37 cellular contexts compared by ENCODE assay signal in the genomic region with DNA sequence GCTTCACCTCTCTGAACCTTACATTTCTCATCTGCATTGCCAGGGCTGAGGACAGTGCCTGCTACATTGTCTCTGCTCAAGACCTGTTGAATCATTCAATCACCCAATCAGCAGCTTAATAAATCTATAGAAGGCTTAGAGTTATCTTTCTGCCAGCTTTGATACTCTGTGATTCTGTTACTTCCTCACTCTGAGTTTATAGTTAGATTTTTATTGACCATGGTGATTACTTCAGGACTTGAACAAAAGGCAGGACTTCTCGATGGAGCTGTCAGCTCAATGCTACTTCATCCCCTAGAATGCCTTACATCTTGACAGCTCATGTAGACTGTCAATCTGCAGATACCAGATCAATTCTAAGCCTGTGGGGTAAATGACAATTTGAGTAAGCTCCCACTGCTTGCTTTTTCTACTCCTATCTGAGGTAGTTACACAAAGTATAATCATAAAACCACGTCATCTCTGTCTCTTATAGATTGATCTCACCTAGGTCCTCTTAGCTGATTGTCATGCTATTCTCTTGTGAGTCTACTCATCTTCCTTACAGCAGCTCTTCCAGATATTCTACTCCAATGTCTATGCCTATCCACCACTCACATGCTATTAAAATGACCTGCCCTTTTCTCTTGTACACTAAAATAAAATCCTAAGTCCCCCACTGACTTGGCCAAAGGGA.
"Had no signal": no experiment of that assay in that cellular context is flagged by ENCODE, and none has a peak within 500 bp of the region (broad histone marks: within the 10 kb centered on the region; RNA-seq: fewer than 3 reads in every experiment).

No MANE protein-coding gene starts in this region.

- H3K27me3 Mint-ChIP-seq: activated naive CD4-positive, alpha-beta T cell treated with anti-CD3 and anti-CD28 coated beads, Interleukin-2, amount 10 ng/mL, durations not matched to agents 7 days and 5 days; activated naive CD8-positive, alpha-beta T cell; activated naive CD8-positive, alpha-beta T cell treated with anti-CD3 and anti-CD28 coated beads for 36 hours; activated naive CD8-positive, alpha-beta T cell treated with anti-CD3 and anti-CD28 coated beads, Interleukin-2, amount 10 ng/mL, durations not matched to agents 7 days and 5 days; activated naive CD8-positive, alpha-beta T cell treated with anti-CD3 and anti-CD28 coated beads, Interleukin-2, amount 50 U/mL, for 24 hours; activated T-cell treated with anti-CD3 and anti-CD28 coated beads, Interleukin-2, amount 50 U/mL, for 24 hours; brain; central memory CD8-positive, alpha-beta T cell had no signal

- H3K27ac ChIP-seq: adrenal gland, ascending aorta, body of pancreas, brain microvascular endothelial cell, breast epithelium, cardiac muscle cell had no signal

- ATAC-seq: activated naive CD4-positive, alpha-beta T cell treated with anti-CD3 and anti-CD28 coated beads, Interleukin-2, amount 50 U/mL, for 72 hours; activated naive CD8-positive, alpha-beta T cell treated with anti-CD3 and anti-CD28 coated beads, Interleukin-2, amount 50 U/mL, for 24 hours; activated T-cell treated with anti-CD3 and anti-CD28 coated beads, Interleukin-2, amount 50 U/mL, for 4 hours; activated T-cell treated with anti-CD3 and anti-CD28 coated beads, Interleukin-2, amount 50 U/mL, for 72 hours; activated T-helper 17 cell treated with anti-CD3 and anti-CD28 coated beads, Interleukin-2, amount 50 U/mL, for 72 hours; body of pancreas had no signal

- H3K4me1 Mint-ChIP-seq: activated naive CD4-positive, alpha-beta T cell treated with anti-CD3 and anti-CD28 coated beads, Interleukin-2, amount 10 ng/mL, durations not matched to agents 7 days and 5 days; activated naive CD8-positive, alpha-beta T cell treated with anti-CD3 and anti-CD28 coated beads for 36 hours; activated naive CD8-positive, alpha-beta T cell treated with anti-CD3 and anti-CD28 coated beads, Interleukin-2, amount 10 ng/mL, durations not matched to agents 7 days and 5 days; activated naive CD8-positive, alpha-beta T cell treated with anti-CD3 and anti-CD28 coated beads, Interleukin-2, amount 50 U/mL, for 24 hours; activated T-helper 17 cell treated with anti-CD3 and anti-CD28 coated beads, Interleukin-2, amount 50 U/mL, for 72 hours; brain; central memory CD8-positive, alpha-beta T cell had no signal

- H3K9me3 ChIP-seq: adrenal gland, ascending aorta, body of pancreas, breast epithelium had no signal

- H3K27ac Mint-ChIP-seq: activated naive CD4-positive, alpha-beta T cell treated with anti-CD3 and anti-CD28 coated beads, Interleukin-2, amount 10 ng/mL, durations not matched to agents 7 days and 5 days; activated naive CD4-positive, alpha-beta T cell treated with anti-CD3 and anti-CD28 coated beads, Interleukin-2, amount 50 U/mL, for 72 hours; activated naive CD8-positive, alpha-beta T cell; activated naive CD8-positive, alpha-beta T cell treated with anti-CD3 and anti-CD28 coated beads for 36 hours; activated naive CD8-positive, alpha-beta T cell treated with anti-CD3 and anti-CD28 coated beads, Interleukin-2, amount 10 ng/mL, durations not matched to agents 7 days and 5 days; activated naive CD8-positive, alpha-beta T cell treated with anti-CD3 and anti-CD28 coated beads, Interleukin-2, amount 50 U/mL, for 24 hours; activated T-cell treated with anti-CD3 and anti-CD28 coated beads, Interleukin-2, amount 50 U/mL, for 24 hours; activated T-cell treated with anti-CD3 and anti-CD28 coated beads, Interleukin-2, amount 50 U/mL, for 72 hours; activated T-helper 1 cell treated with anti-CD3 and anti-CD28 coated beads, Interleukin-12 subunit alpha, Interleukin-12 subunit beta, Interleukin-2, Interleukin-4 antibody, amounts not matched to agents 30 ng/mL and 10 ng/mL and 1 ng/mL, durations not matched to agents 14 hours and 24 hours and 36 hours; activated T-helper 17 cell treated with anti-CD3 and anti-CD28 coated beads, Interleukin-2, amount 50 U/mL, for 72 hours; activated T-helper 2 cell treated with anti-CD3 and anti-CD28 coated beads, Interferon-gamma antibody, Interleukin-2, Interleukin-4, amounts not matched to agents 10 μg/mL and 5 μg/mL and 100 μg/mL, durations not matched to agents 14 hours and 24 hours and 36 hours; brain had no signal

- H3K4me1 ChIP-seq: adrenal gland, ascending aorta, body of pancreas, breast epithelium had no signal

- DNase-seq: activated effector memory CD4-positive, alpha-beta T cell treated with anti-CD3 and anti-CD28 coated beads, Interleukin-2, amount 50 U/mL, for 16 hours; activated effector memory CD4-positive, alpha-beta T cell treated with Interleukin-2 at 50 U/mL for 16 hours; activated gamma-delta T cell; activated gamma-delta T cell treated with Interleukin-2 at 50 U/mL for 16 hours; activated naive CD4-positive, alpha-beta T cell; activated naive CD4-positive, alpha-beta T cell treated with anti-CD3 and anti-CD28 coated beads, Interleukin-2, amount 10 ng/mL, durations not matched to agents 7 days and 5 days; activated naive CD4-positive, alpha-beta T cell treated with anti-CD3 and anti-CD28 coated beads, Interleukin-2, amount 50 U/mL, for 16 hours; activated naive CD4-positive, alpha-beta T cell treated with Interleukin-2 at 50 U/mL for 16 hours; activated naive CD8-positive, alpha-beta T cell treated with anti-CD3 and anti-CD28 coated beads for 36 hours; activated naive CD8-positive, alpha-beta T cell treated with anti-CD3 and anti-CD28 coated beads, Interleukin-2, amount 10 ng/mL, durations not matched to agents 7 days and 5 days; activated naive CD8-positive, alpha-beta T cell treated with anti-CD3 and anti-CD28 coated beads, Interleukin-2, amount 50 U/mL, for 24 hours; activated T-cell treated with anti-CD3 and anti-CD28 coated beads for 4 hours; activated T-cell treated with anti-CD3 and anti-CD28 coated beads, Interleukin-2, amount 50 U/mL, for 1 hour; activated T-cell treated with anti-CD3 and anti-CD28 coated beads, Interleukin-2, amount 50 U/mL, for 24 hours; activated T-cell treated with anti-CD3 and anti-CD28 coated beads, Interleukin-2, amount 50 U/mL, for 4 hours; activated T-cell treated with anti-CD3 and anti-CD28 coated beads, Interleukin-2, amount 50 U/mL, for 48 hours; activated T-cell treated with anti-CD3 and anti-CD28 coated beads, Interleukin-2, amount 50 U/mL, for 72 hours; adrenal gland; amniotic stem cell; amygdala; anterior cingulate cortex; aorta; body of pancreas; brain microvascular endothelial cell; caudate nucleus; central memory CD4-positive, alpha-beta T cell; cerebellar nuclear complex had no signal

- H3K4me3 ChIP-seq: adrenal gland, ascending aorta, body of pancreas, cardiac muscle cell had no signal

- H3K9me3 Mint-ChIP-seq: activated naive CD8-positive, alpha-beta T cell treated with anti-CD3 and anti-CD28 coated beads for 36 hours; activated T-helper 1 cell treated with anti-CD3 and anti-CD28 coated beads, Interleukin-12 subunit alpha, Interleukin-12 subunit beta, Interleukin-2, Interleukin-4 antibody, amounts not matched to agents 30 ng/mL and 10 ng/mL and 1 ng/mL, durations not matched to agents 14 hours and 24 hours and 36 hours; activated T-helper 2 cell treated with anti-CD3 and anti-CD28 coated beads, Interferon-gamma antibody, Interleukin-2, Interleukin-4, amounts not matched to agents 10 μg/mL and 5 μg/mL and 100 μg/mL, durations not matched to agents 14 hours and 24 hours and 36 hours had no signal

- H3K36me3 ChIP-seq: adrenal gland, ascending aorta, brain microvascular endothelial cell, breast epithelium, cardiac muscle cell had no signal

- H3K4me3 Mint-ChIP-seq: activated naive CD4-positive, alpha-beta T cell treated with anti-CD3 and anti-CD28 coated beads, Interleukin-2, amount 10 ng/mL, durations not matched to agents 7 days and 5 days; activated naive CD8-positive, alpha-beta T cell; activated naive CD8-positive, alpha-beta T cell treated with anti-CD3 and anti-CD28 coated beads for 36 hours; activated naive CD8-positive, alpha-beta T cell treated with anti-CD3 and anti-CD28 coated beads, Interleukin-2, amount 10 ng/mL, durations not matched to agents 7 days and 5 days; activated naive CD8-positive, alpha-beta T cell treated with anti-CD3 and anti-CD28 coated beads, Interleukin-2, amount 50 U/mL, for 24 hours; activated T-cell treated with anti-CD3 and anti-CD28 coated beads, Interleukin-2, amount 50 U/mL, for 24 hours; activated T-cell treated with anti-CD3 and anti-CD28 coated beads, Interleukin-2, amount 50 U/mL, for 4 hours; activated T-cell treated with anti-CD3 and anti-CD28 coated beads, Interleukin-2, amount 50 U/mL, for 72 hours; activated T-helper 1 cell treated with anti-CD3 and anti-CD28 coated beads, Interleukin-12 subunit alpha, Interleukin-12 subunit beta, Interleukin-2, Interleukin-4 antibody, amounts not matched to agents 30 ng/mL and 10 ng/mL and 1 ng/mL, durations not matched to agents 14 hours and 24 hours and 36 hours; activated T-helper 17 cell treated with anti-CD3 and anti-CD28 coated beads, Interleukin-2, amount 50 U/mL, for 72 hours; brain; central memory CD8-positive, alpha-beta T cell had no signal

- H3K36me3 Mint-ChIP-seq: activated naive CD4-positive, alpha-beta T cell treated with anti-CD3 and anti-CD28 coated beads, Interleukin-2, amount 10 ng/mL, durations not matched to agents 7 days and 5 days; activated naive CD4-positive, alpha-beta T cell treated with anti-CD3 and anti-CD28 coated beads, Interleukin-2, amount 50 U/mL, for 72 hours; activated naive CD8-positive, alpha-beta T cell; activated naive CD8-positive, alpha-beta T cell treated with anti-CD3 and anti-CD28 coated beads for 36 hours; activated naive CD8-positive, alpha-beta T cell treated with anti-CD3 and anti-CD28 coated beads, Interleukin-2, amount 10 ng/mL, durations not matched to agents 7 days and 5 days; brain had no signal
